10 cellular contexts compared by ENCODE assay signal in the genomic region with DNA sequence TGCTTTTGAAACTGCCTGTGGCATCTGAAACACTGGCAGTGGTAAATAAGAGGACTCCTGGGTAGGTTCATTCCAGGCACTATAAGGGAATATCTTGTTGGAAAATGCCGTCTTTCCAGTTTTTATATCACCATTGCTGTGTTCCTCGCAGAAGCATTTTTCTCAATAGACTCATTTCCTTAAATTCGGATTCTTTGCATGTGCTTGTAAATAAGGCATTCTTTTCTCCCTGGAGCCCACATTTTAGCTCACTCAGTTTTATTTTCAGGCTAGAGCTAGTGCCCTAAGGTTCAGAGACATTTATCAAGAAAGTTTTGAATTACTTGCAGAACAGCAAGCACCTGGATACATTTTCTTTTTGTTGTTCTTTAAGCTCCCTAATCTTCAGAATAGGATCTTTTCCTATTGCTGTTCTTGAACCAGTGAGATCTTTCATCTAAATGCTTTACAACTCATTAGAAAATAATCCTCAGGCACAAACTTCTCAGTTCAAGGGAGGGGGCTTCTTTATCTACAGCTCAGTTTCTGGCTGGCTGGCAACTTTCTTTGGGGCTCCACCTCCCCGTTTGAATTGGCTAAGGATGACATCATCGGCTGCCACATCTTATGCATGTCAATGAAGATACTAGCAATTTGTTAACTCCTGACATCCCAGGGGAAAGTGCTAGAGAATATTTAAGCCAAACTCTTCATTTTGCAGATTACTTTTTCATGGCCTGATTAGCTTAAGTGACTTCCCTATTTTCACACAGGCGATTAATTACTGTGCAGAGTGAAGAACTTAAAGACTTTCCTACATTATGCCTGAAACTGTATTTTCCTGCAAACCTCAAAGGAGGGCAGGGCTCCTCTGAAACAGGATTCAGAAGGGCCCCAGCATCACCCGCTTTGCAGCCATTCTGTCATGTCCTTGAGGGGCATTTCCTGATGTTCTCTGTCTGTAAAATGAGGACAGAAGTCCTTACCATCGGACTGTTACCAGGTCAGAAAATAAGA.
A peak's percentile ranks its signal among the peaks of the same experiment; 100 is the strongest.
DNase-seq lines count a peak whose midpoint lies in the region; ATAC-seq, FAIRE-seq and TF ChIP-seq lines count a peak whose summit lies in the region.
"Had no signal": no experiment of that assay in that cellular context is flagged by ENCODE, and none has a peak within 500 bp of the region (broad histone marks: within the 10 kb centered on the region; RNA-seq: fewer than 3 reads in every experiment).

No MANE protein-coding gene starts in this region.

- H3K9me3 ChIP-seq in right cardiac atrium (ENCODE audit: control insufficient read depth, low read length) (no peaks in the 10 kb centered on the region), right atrium auricular region (no peaks in the 10 kb centered on the region), WERI-Rb-1 (ENCODE audit: severe bottlenecking) (no peaks in the 10 kb centered on the region), iPS DF 6.9 (ENCODE audit: control insufficient read depth, insufficient read depth, low read length) (no peaks in the 10 kb centered on the region), lower lobe of right lung (no peaks in the 10 kb centered on the region)
- H3K9me3 ChIP-seq: esophagus squamous epithelium had no signal

- FAIRE-seq in urothelium cell line (lab: Jason Lieb, UNC), result no peak

- H3K36me3 ChIP-seq in right atrium auricular region (no peaks in the 10 kb centered on the region), WERI-Rb-1 (no peaks in the 10 kb centered on the region), iPS DF 6.9 (ENCODE audit: control insufficient read depth, insufficient read depth, low read length) (no peaks in the 10 kb centered on the region), lower lobe of right lung (no peaks in the 10 kb centered on the region)
- H3K36me3 ChIP-seq: esophagus squamous epithelium had no signal

- H3K4me3 ChIP-seq in right cardiac atrium (ENCODE audit: low read length), result no peak overlapping the region
- H3K4me3 ChIP-seq in right atrium auricular region, result no peak overlapping the region
- no peak overlapping the region for H3K4me3 ChIP-seq in WERI-Rb-1 (ENCODE audit: low read depth, low read length)
- H3K4me3 ChIP-seq in iPS DF 6.9 (ENCODE audit: low read length), result no peak overlapping the region
- H3K4me3 ChIP-seq in lower lobe of right lung, result no peak overlapping the region
- H3K4me3 ChIP-seq: esophagus squamous epithelium had no signal

- H3K27ac ChIP-seq in right cardiac atrium (ENCODE audit: low read length) (no peak overlapping the region), right atrium auricular region (peak overlapping the region in 1 of 2 donors; percentile 16), WERI-Rb-1 (no peak overlapping the region), iPS DF 6.9 (ENCODE audit: low read length) (no peak overlapping the region), lower lobe of right lung (no peak overlapping the region)

- H3K27me3 ChIP-seq in right cardiac atrium (ENCODE audit: control insufficient read depth, insufficient read depth), result no peaks in the 10 kb centered on the region
- no peaks in the 10 kb centered on the region for H3K27me3 ChIP-seq in right atrium auricular region
- H3K27me3 ChIP-seq in WERI-Rb-1 (ENCODE audit: insufficient read depth, low read depth, severe bottlenecking), result no peaks in the 10 kb centered on the region
- no peaks in the 10 kb centered on the region for H3K27me3 ChIP-seq in iPS DF 6.9 (ENCODE audit: control insufficient read depth, insufficient read depth, low read length)
- H3K27me3 ChIP-seq in lower lobe of right lung (ENCODE audit: low read depth), result no peaks in the 10 kb centered on the region
- H3K27me3 ChIP-seq: esophagus squamous epithelium had no signal

- DNase-seq in right cardiac atrium (peak in 1 of 3 donors; percentile 60), right atrium auricular region (ENCODE audit: low spot score) (no peak), WERI-Rb-1 (peak; percentile 28), iPS DF 6.9 (ENCODE audit: low read depth, low spot score) (peak; percentile 39), urothelium cell line (ENCODE audit: low spot score) (peak; percentile 60), NCI-H446 treated with DMSO at 0.1 percent for 48 hours (lab: John Stamatoyannopoulos, UW) (no peak), lower lobe of right lung (no peak)
- DNase-seq: esophagus squamous epithelium, T1000 had no signal

- peaks cover 4% of the 10 kb centered on the region for H3K4me1 ChIP-seq in right cardiac atrium (ENCODE audit: control insufficient read depth, insufficient read depth, low read length)
- H3K4me1 ChIP-seq in right atrium auricular region, result peaks cover 0 to 17% of the 10 kb centered on the region in 2 donors
- H3K4me1 ChIP-seq in iPS DF 6.9 (ENCODE audit: control insufficient read depth, insufficient read depth, low read length), result no peaks in the 10 kb centered on the region; the same call in 1 of the 2 replicates
- H3K4me1 ChIP-seq in lower lobe of right lung, result peaks cover 16% of the 10 kb centered on the region

- ATAC-seq in right cardiac atrium (peak; percentile 55 to 66), GM19467 (IDR thresholded peaks at IDR 0.05; ENCODE audit: unreplicated experiment) (no peak), lower lobe of right lung (no peak)

- TF ChIP-seq CTCF in right atrium auricular region (IDR thresholded peaks at IDR 0.05) (no peak), WERI-Rb-1 (IDR thresholded peaks at IDR 0.05; ENCODE audit: low read depth, low read length) (no peak), lower lobe of right lung (IDR thresholded peaks at IDR 0.05) (no peak)

- 39% methylated on average over 8 of the region's 8 CpGs for WGBS in right cardiac atrium
- no CpG with 5 or more reads among the region's 8 CpGs for WGBS in iPS DF 6.9 (ENCODE audit: insufficient coverage, insufficient read length)

- intact Hi-C loops in right cardiac atrium (cut with DNase I), result no loop called here
- intact Hi-C loops in lower lobe of right lung (cut with DNase I), result no loop called here

Comparison
In these comparisons a context has a peak if more than half of its experiments do, and no peak if none do; other contexts are left out.
1. ATAC-seq: peak in right cardiac atrium (2 of 2); none in GM19467 (single experiment) and lower lobe of right lung (0 of 2).
2. DNase-seq: peak in WERI-Rb-1 (single experiment), iPS DF 6.9 (single experiment) and urothelium cell line (single experiment); none in right atrium auricular region (single experiment), NCI-H446 treated with DMSO at 0.1 percent for 48 hours (single experiment) and lower lobe of right lung (single experiment).